In the genomic region with DNA sequence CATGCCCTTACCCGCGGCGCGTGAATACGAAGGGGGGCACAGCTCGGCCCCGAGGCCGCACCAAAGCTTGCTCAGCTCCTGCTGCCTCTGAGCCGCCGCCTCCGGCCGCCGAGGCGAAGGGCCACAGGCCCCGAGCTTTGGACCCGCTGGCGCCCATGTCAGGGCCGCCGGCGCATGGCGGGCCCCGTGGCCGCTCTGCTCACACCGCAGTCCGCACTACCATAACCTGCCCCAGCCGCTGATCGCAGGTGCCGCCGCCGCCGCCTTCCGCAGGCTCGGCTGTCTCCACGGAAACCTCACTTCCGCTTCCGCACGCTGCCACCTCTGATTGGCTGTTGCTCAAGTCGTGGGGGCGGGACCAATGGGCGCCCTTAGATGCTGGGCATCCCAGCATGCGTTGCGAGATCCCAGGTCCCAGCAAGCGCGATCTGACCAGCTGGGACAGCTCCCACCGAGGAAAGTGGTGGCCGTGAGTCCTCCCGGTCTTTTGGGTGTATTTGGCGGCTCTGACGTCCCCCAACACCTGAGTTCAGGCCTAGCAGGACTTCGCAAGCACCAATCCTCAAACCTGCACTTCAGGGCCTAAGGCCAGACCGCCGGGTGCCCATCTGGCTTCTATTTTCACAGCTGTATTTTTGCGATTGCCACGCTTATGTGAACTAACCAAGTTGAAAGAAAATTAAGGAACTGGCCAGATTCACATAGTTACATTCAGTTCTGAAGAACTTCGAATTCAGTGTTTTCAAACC, we compare ENCODE assay signal across 8 cellular contexts. TPM values are rescaled to one million over a fixed set of nuclear protein-coding genes. Genes with fewer than 3 reads are reported as not detected.
DNase-seq lines count a peak whose midpoint lies in the region; ATAC-seq and TF ChIP-seq lines count a peak whose summit lies in the region.

A gene with protein sequence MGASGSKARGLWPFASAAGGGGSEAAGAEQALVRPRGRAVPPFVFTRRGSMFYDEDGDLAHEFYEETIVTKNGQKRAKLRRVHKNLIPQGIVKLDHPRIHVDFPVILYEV (minus strand): TSS at position 281 of the 749 bp plus-strand sequence. CDS start 124 bp downstream, at position 157.

- WGBS in trophoblast cell (ENCODE audit: extremely low coverage, insufficient coverage, insufficient read length): no CpG with 5 or more reads among the region's 55 CpGs
- WGBS in transverse colon (ENCODE audit: low coverage in 1 of 2), 2 donors: 0 to 2% methylated on average over 1 to 52 of the region's 55 CpGs

- peak within 1 kb of the TSS; percentile 96 for H3K4me3 ChIP-seq in trophoblast cell (ENCODE audit: low read depth, low read length)
- peak within 1 kb of the TSS; percentile 74 to 99 (median 98) for H3K4me3 ChIP-seq in transverse colon

- peak within 1 kb of the TSS; percentile 94 for H3K9ac ChIP-seq in trophoblast cell (ENCODE audit: low read length)

- H4K8ac ChIP-seq in trophoblast cell (ENCODE audit: low read depth, low read length): peak within 1 kb of the TSS; percentile 87

- H2BK120ac ChIP-seq in trophoblast cell (ENCODE audit: insufficient read depth, low read length, poor library complexity): no peak within 1 kb of the TSS

- H3K4ac ChIP-seq in trophoblast cell (ENCODE audit: low read depth, low read length): peak within 1 kb of the TSS; percentile 90

- peaks cover 4% of the 10 kb centered on the region for H3K79me2 ChIP-seq in trophoblast cell (ENCODE audit: control insufficient read depth, insufficient read depth, low read length, poor library complexity)

- intact Hi-C loops in Right ventricle myocardium superior (cut with DNase I) (no loop called here), transverse colon (cut with DNase I; ENCODE audit: low total_unique reads) (no loop called here)

- no peak for TF ChIP-seq EP300 in transverse colon (IDR thresholded peaks at IDR 0.05; ENCODE audit: low read depth)

- no peak within 1 kb of the TSS for H3K23ac ChIP-seq in trophoblast cell (ENCODE audit: low read length)

- H3K9me3 ChIP-seq in trophoblast cell (ENCODE audit: insufficient read depth, low read depth, low read length) (peaks cover 1% of the 10 kb centered on the region), transverse colon (no peaks in the 10 kb centered on the region)

- peaks cover 2 to 6% of the 10 kb centered on the region in 2 experiments for H3K4me1 ChIP-seq in trophoblast cell (ENCODE audit: control insufficient read depth in 1 of 2, insufficient read depth in 2 of 2, low read length in 2 of 2)
- peaks cover 8 to 32% (median 25%) of the 10 kb centered on the region in 4 donors for H3K4me1 ChIP-seq in transverse colon

- no peak within 1 kb of the TSS for H2BK12ac ChIP-seq in trophoblast cell (ENCODE audit: low read length)

- H3K14ac ChIP-seq in trophoblast cell (ENCODE audit: low read length): peak within 1 kb of the TSS; percentile 43

- peak within 1 kb of the TSS; percentile 57 for H2AFZ ChIP-seq in trophoblast cell (ENCODE audit: insufficient read depth, low read length, poor library complexity)

- H2BK5ac ChIP-seq in trophoblast cell (ENCODE audit: low read depth, low read length, poor library complexity): peak within 1 kb of the TSS; percentile 4

- in situ Hi-C loops in transverse colon (cut with MboI; ENCODE audit: low pct_ligation_motif_present in 1 of 4, low pct_unique_long_range_greater_than_20kb in 1 of 4, low sequenced_read_pairs in 3 of 4): no loop called here

- no peak for TF ChIP-seq CTCF in GM10266 (IDR thresholded peaks at IDR 0.05; ENCODE audit: control insufficient read depth, insufficient read depth, low read depth, missing control alignments)
- TF ChIP-seq CTCF in transverse colon (IDR thresholded peaks at IDR 0.05): no peak

- peak within 1 kb of the TSS; percentile 56 for H3K18ac ChIP-seq in trophoblast cell (ENCODE audit: low read length)

- DNase-seq in GM10266 (ENCODE audit: extremely low spot score): peak; percentile 97
- peak; percentile 86 for DNase-seq in NCI-H1105 treated with DMSO at 0.1 percent for 48 hours (lab: John Stamatoyannopoulos, UW)
- peak; percentile 74 to 89 for DNase-seq in SW 1271 (lab: John Stamatoyannopoulos, UW)
- peak; percentile 84 for DNase-seq in activated naive CD8-positive, alpha-beta T cell treated with anti-CD3 and anti-CD28 coated beads, Interleukin-2, amount 50 U/mL, for 16 hours (ENCODE audit: low read depth, low spot score)
- peak; percentile 99 for DNase-seq in Right ventricle myocardium superior
- DNase-seq in trophoblast cell: peak; percentile 98 to 99
- DNase-seq in transverse colon: peak; percentile 99

- H3K36me3 ChIP-seq in trophoblast cell (ENCODE audit: control insufficient read depth in 1 of 2, insufficient read depth in 2 of 2, low read length in 2 of 2): peaks cover 47 to 50% of the 10 kb centered on the region in 2 experiments
- H3K36me3 ChIP-seq in transverse colon: peaks cover 0 to 22% (median 5%) of the 10 kb centered on the region in 4 donors

- peak within 1 kb of the TSS; percentile 98 for H3K4me2 ChIP-seq in trophoblast cell (ENCODE audit: low read length)

- H2AK5ac ChIP-seq in trophoblast cell (ENCODE audit: low read length): peak within 1 kb of the TSS; percentile 73

- ATAC-seq in HG02642 (IDR thresholded peaks at IDR 0.05; ENCODE audit: poor library complexity, unreplicated experiment): peak; percentile 88
- ATAC-seq in Right ventricle myocardium superior (ENCODE audit: poor library complexity): peak; percentile 91

- H3K79me1 ChIP-seq in trophoblast cell (ENCODE audit: low read length): peaks cover 3% of the 10 kb centered on the region

- TF ChIP-seq POLR2A in transverse colon (IDR thresholded peaks at IDR 0.05): peak; percentile 87

- peak within 1 kb of the TSS; percentile 58 for H4K91ac ChIP-seq in trophoblast cell (ENCODE audit: low read depth, low read length)

- no peaks in the 10 kb centered on the region for H3K27me3 ChIP-seq in trophoblast cell (ENCODE audit: insufficient read depth, low read length)
- H3K27me3 ChIP-seq in transverse colon: no peaks in the 10 kb centered on the region

- peak within 1 kb of the TSS; percentile 66 for H3K27ac ChIP-seq in trophoblast cell (ENCODE audit: low read depth, low read length)
- H3K27ac ChIP-seq in transverse colon: peak within 1 kb of the TSS; percentile 89 to 93 (median 90)

- peak within 1 kb of the TSS; percentile 88 for H4K12ac ChIP-seq in trophoblast cell (ENCODE audit: low read depth, low read length)

RNA-seq across cellular contexts. Expression of the gene that starts here (rescaled TPM):
- 28.2 TPM for total RNA-seq in Right ventricle myocardium superior
- 25.9 and 26.8 TPM in 2 replicates for polyA plus RNA-seq in trophoblast cell (2013)
- total RNA-seq in transverse colon: 10 to 100 TPM in 3 of 4 donors, 1 to 10 TPM in 1; 7.9 to 39.6 (median 28.0) TPM

Comparison
In these comparisons a context has a peak if more than half of its experiments do, and no peak if none do; other contexts are left out.
1. Peak in every context shown above with its lines: DNase-seq, ATAC-seq, H3K4me3 ChIP-seq and H3K27ac ChIP-seq.